Comparison of ENCODE assay signal across 1 cellular context in the genomic region with DNA sequence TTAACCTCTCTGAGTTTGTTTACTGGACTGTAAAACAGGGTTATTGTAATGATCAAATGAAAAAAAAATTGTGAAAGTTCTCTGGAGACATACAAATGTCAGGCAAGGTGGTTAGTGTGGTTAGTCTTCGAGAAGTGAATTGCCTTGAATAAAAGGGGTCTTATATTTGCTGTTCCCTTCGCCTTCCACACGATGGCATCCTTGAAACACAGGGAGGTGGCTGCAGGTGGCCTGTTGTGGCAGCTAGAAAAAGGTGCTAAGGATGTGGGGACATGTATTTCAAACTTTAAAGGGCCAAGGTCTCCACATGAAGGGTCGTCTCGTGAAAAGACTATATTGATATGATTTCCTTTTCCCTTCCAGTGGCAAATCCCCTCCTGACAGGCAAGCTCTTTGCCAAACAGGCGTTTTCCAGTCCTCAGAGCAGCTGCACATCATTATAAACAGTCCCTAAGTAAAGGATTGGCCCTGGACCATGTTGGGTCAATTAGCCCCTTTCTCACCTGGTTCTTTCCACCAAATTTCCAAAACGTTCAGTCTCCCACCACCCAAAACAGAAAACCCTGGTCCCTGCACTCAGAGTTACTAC.
TF ChIP-seq lines count a peak whose summit lies in the region.

No MANE protein-coding gene starts in this region.

TF ChIP-seq in endothelial cell of umbilical vein, 7 proteins besides CTCF, POLR2A, EP300 and RAD21:
- no peak for TF ChIP-seq FOS (IDR thresholded peaks at IDR 0.05; ENCODE audit: borderline replicate concordance, insufficient read depth, low read length)
- TF ChIP-seq JUN (IDR thresholded peaks at IDR 0.05; ENCODE audit: borderline replicate concordance, insufficient read depth, insufficient read length, low read depth), result no peak
- no peak for TF ChIP-seq GATA2 (IDR thresholded peaks at IDR 0.05; ENCODE audit: insufficient read depth, insufficient read length, low read depth, low read length)
- TF ChIP-seq, protein P1, sequence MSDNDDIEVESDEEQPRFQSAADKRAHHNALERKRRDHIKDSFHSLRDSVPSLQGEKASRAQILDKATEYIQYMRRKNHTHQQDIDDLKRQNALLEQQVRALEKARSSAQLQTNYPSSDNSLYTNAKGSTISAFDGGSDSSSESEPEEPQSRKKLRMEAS (IDR thresholded peaks at IDR 0.05; ENCODE audit: insufficient read depth, insufficient read length), result no peak
- TF ChIP-seq EZH2 (IDR thresholded peaks at IDR 0.05; ENCODE audit: borderline replicate concordance, low read depth, low read length, severe bottlenecking), result no peak
- no peak for TF ChIP-seq POLR2AphosphoS5 (IDR thresholded peaks at IDR 0.05; ENCODE audit: insufficient read depth, low read depth, low read length)
- TF ChIP-seq MYC (IDR thresholded peaks at IDR 0.05; ENCODE audit: low read depth, low read length), result no peak
